13 cellular contexts compared by ENCODE assay signal in genomic region chr12:52561880-52562449, GRCh38. TPM values are rescaled to one million over a fixed set of nuclear protein-coding genes. Genes with fewer than 3 reads are reported as not detected.
A peak's percentile ranks its signal among the peaks of the same experiment; 100 is the strongest.
DNase-seq lines count a peak whose midpoint lies in the region; ATAC-seq, FAIRE-seq and TF ChIP-seq lines count a peak whose summit lies in the region.
"Had no signal": no experiment of that assay in that cellular context is flagged by ENCODE, and none has a peak within 500 bp of the region (broad histone marks: within the 10 kb centered on the region; RNA-seq: fewer than 3 reads in every experiment).

No MANE protein-coding gene starts in this region.

- no peak for TF ChIP-seq EP300 in Ishikawa (IDR thresholded peaks at IDR 0.05; ENCODE audit: borderline replicate concordance)

- no peak overlapping the region for H3K4me2 ChIP-seq in mesenchymal stem cell (ENCODE audit: low read length, poor library complexity, severe bottlenecking)

- no peak overlapping the region for H3K23ac ChIP-seq in mesenchymal stem cell (ENCODE audit: low read length in 2 of 2)

- 92% methylated on average over 2 of the region's 3 CpGs for WGBS in mesenchymal stem cell
- 69 to 77% methylated on average over 3 of the region's 3 CpGs for WGBS in lower leg skin, 2 donors

- H3K4ac ChIP-seq in mesenchymal stem cell (ENCODE audit: low read depth in 1 of 2, low read length in 2 of 2) = no peak overlapping the region

- TF ChIP-seq POLR2A in lower leg skin (IDR thresholded peaks at IDR 0.05) = no peak

- H3K4me3 ChIP-seq in bronchial epithelial cell (ENCODE audit: low read depth, low read length) (no peak overlapping the region), mesenchymal stem cell (ENCODE audit: insufficient read depth in 1 of 2, low read depth in 1 of 2, low read length in 2 of 2) (no peak overlapping the region), lower leg skin (ENCODE audit: low read depth, poor library complexity, severe bottlenecking) (no peak overlapping the region)

- H3K27me3 ChIP-seq in bronchial epithelial cell (ENCODE audit: control insufficient read depth, insufficient read depth, low read length) = peaks cover 3% of the 10 kb centered on the region
- H3K27me3 ChIP-seq in mesenchymal stem cell (ENCODE audit: control insufficient read depth in 1 of 2, insufficient read depth in 1 of 2, low read length in 2 of 2) = peaks cover 16 to 90% of the 10 kb centered on the region in 2 experiments

- no peaks in the 10 kb centered on the region for H3K79me1 ChIP-seq in mesenchymal stem cell (replicated peaks; ENCODE audit: low read length, poor library complexity, severe bottlenecking)

- peak; percentile 17 for DNase-seq in Calu3
- DNase-seq in bronchial epithelial cell (ENCODE audit: low read depth) = no peak
- DNase-seq in mesenchymal stem cell = peak; percentile 2
- no peak for DNase-seq in urothelium cell line (ENCODE audit: low spot score)
- no peak for DNase-seq in activated CD4-positive, alpha-beta T cell treated with anti-CD3 and anti-CD28 coated beads, Interleukin-2, amount 50 U/mL, for 4 hours
- DNase-seq in lower leg skin (ENCODE audit: low spot score in 2 of 2) = no peak
- DNase-seq: activated CD4-positive, CD25-positive, alpha-beta regulatory T cell treated with anti-CD3 and anti-CD28 coated beads, Interleukin-2, amount 50 U/mL, for 72 hours; IMR-90 had no signal

- H3K9me3 ChIP-seq in mesenchymal stem cell (ENCODE audit: control insufficient read depth, low read length) = no peaks in the 10 kb centered on the region

- H2BK12ac ChIP-seq in mesenchymal stem cell (ENCODE audit: low read length in 2 of 2) = no peak overlapping the region

- BruUV-seq in Calu3 (replicated peaks; lab: Mats Ljungman, UMichigan) = no TSS peak

- H3K9ac ChIP-seq in mesenchymal stem cell (ENCODE audit: low read length) = no peak overlapping the region

- H3K27ac ChIP-seq in mesenchymal stem cell (ENCODE audit: low read length, poor library complexity, severe bottlenecking) = no peak overlapping the region

- no peak overlapping the region for H2BK15ac ChIP-seq in mesenchymal stem cell (ENCODE audit: low read depth, poor library complexity, severe bottlenecking)

- H2BK5ac ChIP-seq in mesenchymal stem cell (ENCODE audit: low read depth, low read length, poor library complexity, severe bottlenecking) = no peak overlapping the region

- no peak overlapping the region for H2BK120ac ChIP-seq in mesenchymal stem cell (ENCODE audit: low read depth, low read length)

- H2AK5ac ChIP-seq in mesenchymal stem cell (ENCODE audit: low read length, severe bottlenecking) = no peak overlapping the region

- H3K9me3 Mint-ChIP-seq in Calu3 (ENCODE audit: low read depth, unreplicated experiment) = no peaks in the 10 kb centered on the region
- H3K9me3 Mint-ChIP-seq: activated naive CD4-positive, alpha-beta T cell treated with anti-CD3 and anti-CD28 coated beads, Interleukin-2, amount 50 U/mL, for 24 hours had no signal

- CTCF ChIA-PET in Calu3 (lab: Charles Lee) = no interaction called here

- no peaks in the 10 kb centered on the region for H3K4me1 Mint-ChIP-seq in Calu3 (ENCODE audit: low read depth, unreplicated experiment)

- H2AFZ ChIP-seq in mesenchymal stem cell (ENCODE audit: low read depth, low read length) = no peak overlapping the region

- intact Hi-C loops in Calu3 (cut with micrococcal nuclease; ENCODE audit: unreplicated experiment) = no loop called here
- intact Hi-C loops in lower leg skin (cut with DNase I; ENCODE audit: low total_unique reads) = no loop called here

- H4K8ac ChIP-seq in mesenchymal stem cell (ENCODE audit: low read length) = no peak overlapping the region

- H3K4me1 ChIP-seq in mesenchymal stem cell (ENCODE audit: control insufficient read depth, insufficient read depth, low read depth, low read length) = no peaks in the 10 kb centered on the region

- FAIRE-seq in bronchial epithelial cell (lab: Jason Lieb, UNC) (no peak), urothelium cell line (lab: Jason Lieb, UNC) (no peak)
- FAIRE-seq: endothelial cell of umbilical vein had no signal

- no peak overlapping the region for H3K14ac ChIP-seq in mesenchymal stem cell (ENCODE audit: low read length in 2 of 2)

- no peak for ATAC-seq in GM18502 (IDR thresholded peaks at IDR 0.05; ENCODE audit: poor library complexity, unreplicated experiment)

- no peak overlapping the region for H3K18ac ChIP-seq in mesenchymal stem cell (ENCODE audit: low read depth in 1 of 2, low read length in 2 of 2)

- H4K91ac ChIP-seq in mesenchymal stem cell (ENCODE audit: low read length) = no peak overlapping the region

- peak; percentile 55; the same call in 1 of the 2 replicates for TF ChIP-seq RAD21 in Ishikawa (IDR thresholded peaks at IDR 0.05; ENCODE audit: low read depth)

- H3K27me3 Mint-ChIP-seq in Calu3 (ENCODE audit: unreplicated experiment) = peaks cover 85% of the 10 kb centered on the region

- no peak overlapping the region for H3K27ac Mint-ChIP-seq in Calu3 (ENCODE audit: unreplicated experiment)
- H3K27ac Mint-ChIP-seq: activated naive CD4-positive, alpha-beta T cell treated with anti-CD3 and anti-CD28 coated beads, Interleukin-2, amount 50 U/mL, for 24 hours had no signal

- H3K4me3 Mint-ChIP-seq in Calu3 (ENCODE audit: low read depth, unreplicated experiment) = no peak overlapping the region
- H3K4me3 Mint-ChIP-seq: activated naive CD4-positive, alpha-beta T cell treated with anti-CD3 and anti-CD28 coated beads, Interleukin-2, amount 50 U/mL, for 24 hours had no signal

- TF ChIP-seq CTCF in Calu3 (IDR thresholded peaks at IDR 0.05; ENCODE audit: unreplicated experiment) = peak; percentile 22
- TF ChIP-seq CTCF in bronchial epithelial cell (IDR thresholded peaks at IDR 0.05; ENCODE audit: insufficient read depth, low read length, severe bottlenecking) = peak; percentile 48
- TF ChIP-seq CTCF in lower leg skin (IDR thresholded peaks at IDR 0.05) = no peak

- H3K36me3 Mint-ChIP-seq in Calu3 (ENCODE audit: insufficient read depth, unreplicated experiment) = no peaks in the 10 kb centered on the region
- H3K36me3 Mint-ChIP-seq: activated naive CD4-positive, alpha-beta T cell treated with anti-CD3 and anti-CD28 coated beads, Interleukin-2, amount 50 U/mL, for 24 hours had no signal

- no peaks in the 10 kb centered on the region for H3K36me3 ChIP-seq in bronchial epithelial cell (ENCODE audit: control insufficient read depth, insufficient read depth, low read length)
- no peaks in the 10 kb centered on the region for H3K36me3 ChIP-seq in mesenchymal stem cell (ENCODE audit: control insufficient read depth in 1 of 2, insufficient read depth in 2 of 2, low read depth in 1 of 2, low read length in 2 of 2)

TF ChIP-seq in Ishikawa, 13 proteins besides CTCF, POLR2A, EP300 and RAD21 (continues in another document):
- no peak for TF ChIP-seq TCF12 (IDR thresholded peaks at IDR 0.05; ENCODE audit: low read depth)
- TF ChIP-seq REST (IDR thresholded peaks at IDR 0.05; ENCODE audit: low read depth) = no peak
- no peak for TF ChIP-seq TAF1 (IDR thresholded peaks at IDR 0.05; ENCODE audit: low read depth)

RNA-seq across cellular contexts. Expression of gene KRT71, which starts 9.0 kb away (rescaled TPM):
- total RNA-seq in Calu3 (2022) = not detected in 2 replicates
- total RNA-seq in bronchial epithelial cell = not detected in 2 replicates
- polyA plus RNA-seq in mesenchymal stem cell (2013, experiment 1 of 2) = not detected
- polyA plus RNA-seq in mesenchymal stem cell (2013, experiment 2 of 2) = not detected
- total RNA-seq in lower leg skin = 10 to 100 TPM in 1 of 4 donors, 1 to 10 TPM in 1, under 1 TPM in 1, not detected in 1; 0.32 to 61.7 (median 1.6) TPM
- total RNA-seq: endothelial cell of umbilical vein, IMR-90, skeletal muscle tissue had no signal
- polyA plus RNA-seq: endothelial cell of umbilical vein, IMR-90 had no signal

RNA-seq across cellular contexts. Expression of gene KRT74, which starts 11.7 kb away (rescaled TPM):
- total RNA-seq in Calu3 (2022) = not detected in 2 replicates
- total RNA-seq in bronchial epithelial cell = 0.13 TPM in 1 of 2 replicates, not detected in the other
- polyA plus RNA-seq in mesenchymal stem cell (2013, experiment 1 of 2) = not detected
- not detected for polyA plus RNA-seq in mesenchymal stem cell (2013, experiment 2 of 2)
- 10 to 100 TPM in 1 of 4 donors, 1 to 10 TPM in 1, under 1 TPM in 2; 0.30 to 14.6 (median 0.82) TPM for total RNA-seq in lower leg skin
- total RNA-seq: endothelial cell of umbilical vein, IMR-90, skeletal muscle tissue had no signal
- polyA plus RNA-seq: endothelial cell of umbilical vein, IMR-90 had no signal

RNA-seq across cellular contexts. Expression of gene KRT72, which starts 39.3 kb away (rescaled TPM):
- total RNA-seq in Calu3 (2022) (not detected in 2 replicates), bronchial epithelial cell (not detected in 2 replicates), lower leg skin (10 to 100 TPM in 2 of 4 donors, 1 to 10 TPM in 1, under 1 TPM in 1; 0.42 to 14.0 (median 7.1) TPM)
- polyA plus RNA-seq in mesenchymal stem cell (2013, experiment 1 of 2) = not detected
- 0.01 TPM for polyA plus RNA-seq in mesenchymal stem cell (2013, experiment 2 of 2)
- total RNA-seq: endothelial cell of umbilical vein, IMR-90, skeletal muscle tissue had no signal
- polyA plus RNA-seq: endothelial cell of umbilical vein, IMR-90 had no signal

RNA-seq across cellular contexts. Expression of gene KRT5, which starts 41.8 kb away (rescaled TPM):
- total RNA-seq in Calu3 (2022) (0.32 and 1.3 TPM in 2 replicates), bronchial epithelial cell (6,770 and 10,597 TPM in 2 replicates), lower leg skin (1,000 to 10,000 TPM; 2,541 to 6,567 (median 4,278) TPM)
- polyA plus RNA-seq in mesenchymal stem cell (2013, experiment 1 of 2) = not detected
- polyA plus RNA-seq in mesenchymal stem cell (2013, experiment 2 of 2) = not detected
- total RNA-seq: IMR-90 had no signal
- polyA plus RNA-seq: IMR-90 had no signal

RNA-seq across cellular contexts. Expression of gene KRT73, which starts 56.4 kb away (rescaled TPM):
- not detected in 2 replicates for total RNA-seq in Calu3 (2022)
- not detected in 2 replicates for total RNA-seq in bronchial epithelial cell
- polyA plus RNA-seq in mesenchymal stem cell (2013, experiment 1 of 2) = not detected
- polyA plus RNA-seq in mesenchymal stem cell (2013, experiment 2 of 2) = not detected
- total RNA-seq in lower leg skin = 10 to 100 TPM in 1 of 4 donors, 1 to 10 TPM in 3; 3.0 to 15.3 (median 6.0) TPM
- total RNA-seq: endothelial cell of umbilical vein, IMR-90 had no signal
- polyA plus RNA-seq: endothelial cell of umbilical vein, IMR-90 had no signal

Comparison
In these comparisons a context has a peak if more than half of its experiments do, and no peak if none do; other contexts are left out.
1. DNase-seq: peak in Calu3 (single experiment) and mesenchymal stem cell (single experiment); none in bronchial epithelial cell (single experiment), urothelium cell line (single experiment), activated CD4-positive, alpha-beta T cell treated with anti-CD3 and anti-CD28 coated beads, Interleukin-2, amount 50 U/mL, for 4 hours (0 of 2) and lower leg skin (0 of 2).
2. CTCF ChIP-seq: peak in Calu3 (single experiment) and bronchial epithelial cell (single experiment); none in lower leg skin (0 of 3).